ENCODE assay signal across 21 cellular contexts in genomic region chr5:136159457-136159856, GRCh38. TPM values are rescaled to one million over a fixed set of nuclear protein-coding genes. Genes with fewer than 3 reads are reported as not detected.
DNase-seq lines count a peak whose midpoint lies in the region; ATAC-seq and FAIRE-seq lines count a peak whose summit lies in the region.
"Had no signal": no experiment of that assay in that cellular context is flagged by ENCODE, and none has a peak within 500 bp of the region (broad histone marks: within the 10 kb centered on the region; RNA-seq: fewer than 3 reads in every experiment).

No MANE protein-coding gene starts in this region.

- no peaks in the 10 kb centered on the region for H3K27me3 Mint-ChIP-seq in natural killer cell treated with Interleukin-12 subunit alpha and Interleukin-12 subunit beta and Interleukin-15 and Interleukin-18, amount 100 ng/mL, for 72 hours
- H3K27me3 Mint-ChIP-seq in activated T-cell treated with anti-CD3 and anti-CD28 coated beads, Interleukin-2, amount 50 U/mL, for 4 hours (ENCODE audit: low read depth): no peaks in the 10 kb centered on the region
- H3K27me3 Mint-ChIP-seq: activated naive CD8-positive, alpha-beta T cell treated with anti-CD3 and anti-CD28 coated beads, Interleukin-2, amount 50 U/mL, for 24 hours had no signal

- no peak overlapping the region for H3K4me3 Mint-ChIP-seq in natural killer cell treated with Interleukin-12 subunit alpha and Interleukin-12 subunit beta and Interleukin-15 and Interleukin-18, amount 100 ng/mL, for 72 hours
- no peak overlapping the region for H3K4me3 Mint-ChIP-seq in activated T-cell treated with anti-CD3 and anti-CD28 coated beads, Interleukin-2, amount 50 U/mL, for 4 hours
- H3K4me3 Mint-ChIP-seq: activated naive CD8-positive, alpha-beta T cell treated with anti-CD3 and anti-CD28 coated beads, Interleukin-2, amount 50 U/mL, for 24 hours; T-cell had no signal

- no peak overlapping the region for H3K27ac Mint-ChIP-seq in natural killer cell treated with Interleukin-12 subunit alpha and Interleukin-12 subunit beta and Interleukin-15 and Interleukin-18, amount 100 ng/mL, for 72 hours
- H3K27ac Mint-ChIP-seq: activated naive CD8-positive, alpha-beta T cell treated with anti-CD3 and anti-CD28 coated beads, Interleukin-2, amount 50 U/mL, for 24 hours; T-cell had no signal

- ATAC-seq in natural killer cell treated with Interleukin-12 subunit alpha and Interleukin-12 subunit beta and Interleukin-15 and Interleukin-18, amount 100 ng/mL, for 72 hours: no peak
- no peak for ATAC-seq in activated T-cell treated with anti-CD3 and anti-CD28 coated beads, Interleukin-2, amount 50 U/mL, for 4 hours
- ATAC-seq in GM21390 (IDR thresholded peaks at IDR 0.05; ENCODE audit: unreplicated experiment): no peak
- ATAC-seq: activated naive CD8-positive, alpha-beta T cell treated with anti-CD3 and anti-CD28 coated beads, Interleukin-2, amount 50 U/mL, for 24 hours; gastroesophageal sphincter; T-cell had no signal

- peaks cover 22% of the 10 kb centered on the region for H3K36me3 Mint-ChIP-seq in natural killer cell treated with Interleukin-12 subunit alpha and Interleukin-12 subunit beta and Interleukin-15 and Interleukin-18, amount 100 ng/mL, for 72 hours
- peaks cover 14% of the 10 kb centered on the region for H3K36me3 Mint-ChIP-seq in activated T-cell treated with anti-CD3 and anti-CD28 coated beads, Interleukin-2, amount 50 U/mL, for 4 hours (ENCODE audit: insufficient read depth)

- no peaks in the 10 kb centered on the region for H3K9me3 Mint-ChIP-seq in natural killer cell treated with Interleukin-12 subunit alpha and Interleukin-12 subunit beta and Interleukin-15 and Interleukin-18, amount 100 ng/mL, for 72 hours
- H3K9me3 Mint-ChIP-seq in activated T-cell treated with anti-CD3 and anti-CD28 coated beads, Interleukin-2, amount 50 U/mL, for 4 hours: no peaks in the 10 kb centered on the region
- H3K9me3 Mint-ChIP-seq: activated naive CD8-positive, alpha-beta T cell treated with anti-CD3 and anti-CD28 coated beads, Interleukin-2, amount 50 U/mL, for 24 hours; T-cell had no signal

- H3K4me1 Mint-ChIP-seq in natural killer cell treated with Interleukin-12 subunit alpha and Interleukin-12 subunit beta and Interleukin-15 and Interleukin-18, amount 100 ng/mL, for 72 hours (ENCODE audit: low read depth in 2 of 2): peaks cover 8 to 17% of the 10 kb centered on the region in 2 donors
- no peaks in the 10 kb centered on the region for H3K4me1 Mint-ChIP-seq in activated T-cell treated with anti-CD3 and anti-CD28 coated beads, Interleukin-2, amount 50 U/mL, for 4 hours (ENCODE audit: low read depth)
- H3K4me1 Mint-ChIP-seq: activated naive CD8-positive, alpha-beta T cell treated with anti-CD3 and anti-CD28 coated beads, Interleukin-2, amount 50 U/mL, for 24 hours had no signal

- DNase-seq in GM19239 (ENCODE audit: insufficient read length, low spot score) (no peak), astrocyte of the hippocampus (ENCODE audit: low read depth, low spot score) (peak; percentile 42), kidney glomerular epithelial cell (lab: John Stamatoyannopoulos, UW) (peak; percentile 20), superior temporal gyrus (ENCODE audit: extremely low spot score) (peak; percentile 41)
- no peak for DNase-seq in natural killer cell treated with Interleukin-12 subunit alpha and Interleukin-12 subunit beta and Interleukin-15 and Interleukin-18, amount 100 ng/mL, for 72 hours (ENCODE audit: low spot score)
- DNase-seq in activated T-cell treated with anti-CD3 and anti-CD28 coated beads, Interleukin-2, amount 50 U/mL, for 4 hours: no peak
- DNase-seq: activated CD4-positive, alpha-beta T cell treated with anti-CD3 and anti-CD28 coated beads for 48 hours; activated effector memory CD4-positive, alpha-beta T cell treated with Interleukin-2 at 50 U/mL for 16 hours; activated naive CD8-positive, alpha-beta T cell treated with anti-CD3 and anti-CD28 coated beads, Interleukin-2, amount 50 U/mL, for 24 hours; NCI-H146; SHP77; stimulated activated CD4-positive, alpha-beta T cell treated with anti-CD3 and anti-CD28 coated beads, Interleukin-4, amount 100 ng/mL, for 1 hour; stomach; T-cell; upper lobe of left lung had no signal

- peak; percentile 57 for FAIRE-seq in GM19239 (lab: Jason Lieb, UNC)
- FAIRE-seq: GM18507 had no signal

RNA-seq across cellular contexts. Expression of gene SMAD5, which starts 26.8 kb away (rescaled TPM):
- 10 to 100 TPM; 27.5 to 37.6 TPM for total RNA-seq in natural killer cell treated with Interleukin-12 subunit alpha and Interleukin-12 subunit beta and Interleukin-15 and Interleukin-18, amount 100 ng/mL, for 72 hours
- total RNA-seq in activated T-cell treated with anti-CD3 and anti-CD28 coated beads, Interleukin-2, amount 50 U/mL, for 4 hours: 10 to 100 TPM in 1 of 3 donors, 1 to 10 TPM in 2; 3.5 to 10.1 (median 6.0) TPM

RNA-seq across cellular contexts. Expression of gene SMIM32, which starts 33.5 kb away (rescaled TPM):
- total RNA-seq in natural killer cell treated with Interleukin-12 subunit alpha and Interleukin-12 subunit beta and Interleukin-15 and Interleukin-18, amount 100 ng/mL, for 72 hours: not detected
- total RNA-seq in activated T-cell treated with anti-CD3 and anti-CD28 coated beads, Interleukin-2, amount 50 U/mL, for 4 hours: not detected
- total RNA-seq: cardiac septum, gastroesophageal sphincter, MCF 10A, pulmonary artery endothelial cell, T-cell, upper lobe of left lung had no signal

Comparison
In these comparisons a context has a peak if more than half of its experiments do, and no peak if none do; other contexts are left out.
1. DNase-seq: peak in astrocyte of the hippocampus (single experiment), kidney glomerular epithelial cell (single experiment) and superior temporal gyrus (single experiment); none in GM19239 (single experiment), natural killer cell treated with Interleukin-12 subunit alpha and Interleukin-12 subunit beta and Interleukin-15 and Interleukin-18, amount 100 ng/mL, for 72 hours (single experiment) and activated T-cell treated with anti-CD3 and anti-CD28 coated beads, Interleukin-2, amount 50 U/mL, for 4 hours (single experiment).